In the genomic region with DNA sequence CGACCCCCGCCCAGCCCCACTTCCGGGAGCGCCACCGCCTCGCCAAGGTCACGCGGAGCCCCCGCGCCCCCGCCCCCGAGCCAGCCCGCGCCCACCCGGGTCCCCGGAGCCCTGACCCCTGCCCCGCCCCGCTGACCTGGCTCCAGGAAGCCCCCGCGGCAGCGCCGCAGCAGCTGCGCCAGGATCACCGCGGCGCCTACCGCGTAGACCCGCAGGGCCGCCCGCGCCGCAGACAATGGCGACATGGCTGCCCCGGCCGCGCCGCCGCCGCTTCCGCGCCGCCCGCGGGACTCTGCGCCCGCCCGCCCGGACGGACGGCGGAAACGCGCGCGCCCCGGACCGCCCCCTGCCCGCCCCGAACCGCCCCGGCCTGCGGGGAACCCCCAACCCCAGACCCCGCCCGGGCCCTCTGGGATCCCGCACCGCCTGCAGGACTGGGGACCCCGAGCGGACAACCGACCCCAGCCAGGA, we compare ENCODE assay signal across 9 cellular contexts. TPM values are rescaled to one million over a fixed set of nuclear protein-coding genes. Genes with fewer than 3 reads are reported as not detected.
DNase-seq lines count a peak whose midpoint lies in the region; ATAC-seq, FAIRE-seq and TF ChIP-seq lines count a peak whose summit lies in the region.
"Had no signal": no experiment of that assay in that cellular context is flagged by ENCODE, and none has a peak within 500 bp of the region (broad histone marks: within the 10 kb centered on the region; RNA-seq: fewer than 3 reads in every experiment).

A gene with protein sequence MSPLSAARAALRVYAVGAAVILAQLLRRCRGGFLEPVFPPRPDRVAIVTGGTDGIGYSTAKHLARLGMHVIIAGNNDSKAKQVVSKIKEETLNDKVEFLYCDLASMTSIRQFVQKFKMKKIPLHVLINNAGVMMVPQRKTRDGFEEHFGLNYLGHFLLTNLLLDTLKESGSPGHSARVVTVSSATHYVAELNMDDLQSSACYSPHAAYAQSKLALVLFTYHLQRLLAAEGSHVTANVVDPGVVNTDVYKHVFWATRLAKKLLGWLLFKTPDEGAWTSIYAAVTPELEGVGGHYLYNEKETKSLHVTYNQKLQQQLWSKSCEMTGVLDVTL (minus strand): TSS at position 296 of the 471 bp plus-strand sequence. CDS start 51 bp downstream, at position 245.
Gene ZBED1 (minus strand): TSS at position 296 of the 471 bp plus-strand sequence. CDS start 10,257 bp downstream, outside the sequence.

- in situ Hi-C loops in GM12878 (cut with MboI) = loop anchor here (10.0 to 25.0 kb wide), 2 partner anchors 846 to 1038 kb away; partner anchors contain the start of gene ASMTL

- peak within 1 kb of the TSS; percentile 88 for H3K4me3 ChIP-seq in GM06990 (replicated peaks; ENCODE audit: low read depth, low read length)
- peak within 1 kb of the TSS; percentile 90 for H3K4me3 ChIP-seq in GM12878

- WGBS in GM12878 (ENCODE audit: insufficient coverage, insufficient replicate concordance, low lambda C conversion rate, missing lambda C conversion rate) = 0% methylated on average over 4 of the region's 70 CpGs

- RAD21 ChIA-PET in GM12878 (lab: Charles Lee; ENCODE audit: unreplicated experiment) = no interaction called here

- SMC1A ChIA-PET in GM12878 (lab: Charles Lee; ENCODE audit: uncharacterized antibody, unreplicated experiment) = no interaction called here

- POLR2A ChIA-PET in GM12878 (lab: Charles Lee) = no interaction called here

- peaks cover 43% of the 10 kb centered on the region for H3K79me2 ChIP-seq in GM12878 (ENCODE audit: control insufficient read depth, insufficient read depth, low read length)

- no peaks in the 10 kb centered on the region for H3K27me3 ChIP-seq in GM06990 (replicated peaks; ENCODE audit: control insufficient read depth, insufficient read depth, low read length)
- H3K27me3 ChIP-seq in GM12878 (replicated peaks in 1 of 2; ENCODE audit: control insufficient read depth in 2 of 2, insufficient read depth in 2 of 2, low read length in 1 of 2) = no peaks in the 10 kb centered on the region

- TF ChIP-seq CTCF in GM06990 (IDR thresholded peaks at IDR 0.05; ENCODE audit: insufficient read depth, low read length, poor library complexity, severe bottlenecking) (no peak), GM12878 (IDR thresholded peaks at IDR 0.05 in 2 of 3, conservative IDR thresholded peaks at IDR 0.05 in 1 of 3; ENCODE audit: control insufficient read depth in 2 of 3, extremely low read depth in 1 of 3, insufficient read depth in 1 of 3, low read depth in 3 of 3, low read length in 3 of 3) (no peak)

- TF ChIP-seq POLR2A in Raji (IDR thresholded peaks at IDR 0.05; ENCODE audit: insufficient read depth, low read depth, low read length) (peak; percentile 57), GM12878 (IDR thresholded peaks at IDR 0.05; ENCODE audit: low read depth, low read length) (peak; percentile 88)

- H3K4me2 ChIP-seq in GM12878 (ENCODE audit: control insufficient read depth, insufficient read depth) = peak within 1 kb of the TSS; percentile 86

- CTCF ChIA-PET in GM12878 (lab: Yijun Ruan, JAX) = no interaction called here

- H3K36me3 ChIP-seq in GM06990 (ENCODE audit: control insufficient read depth, insufficient read depth, low read length) (peaks cover under 1% of the 10 kb centered on the region), GM12878 (ENCODE audit: control insufficient read depth in 2 of 2, insufficient read depth in 2 of 2, low read length in 1 of 2) (peaks cover 0 to 6% of the 10 kb centered on the region in 2 experiments; a peak in 1 of 4 replicates)

- TF ChIP-seq RAD21 in GM12878 (IDR thresholded peaks at IDR 0.05; ENCODE audit: insufficient read depth, low read depth, low read length) = no peak

- peak within 1 kb of the TSS; percentile 94 for H3K9ac ChIP-seq in GM12878 (ENCODE audit: control insufficient read depth, insufficient read depth, low read length)

- DNase-seq in GM06990 (ENCODE audit: extremely low read depth, insufficient read length) (peak; percentile 72), GM12878 (ENCODE audit: low read depth, low spot score) (no peak), iris pigment epithelial cell (ENCODE audit: low read depth) (peak; percentile 16), NCI-H774 (lab: John Stamatoyannopoulos, UW) (no peak), RCC 7860 (ENCODE audit: low spot score) (no peak)
- DNase-seq in stimulated activated CD4-positive, alpha-beta T cell treated with anti-CD3 and anti-CD28 coated beads, Interleukin-1b, Interleukin-23, amount 100 ng/mL, for 48 hours = peak; percentile 41

- peak within 1 kb of the TSS; percentile 17; the same call in 1 of the 2 replicates for H2AFZ ChIP-seq in GM12878 (ENCODE audit: control insufficient read depth, low read depth, low read length)

- H3K27ac ChIP-seq in GM12878 (ENCODE audit: control insufficient read depth, insufficient read depth) = peak within 1 kb of the TSS; percentile 88

- BruUV-seq in GM12878 (replicated peaks; lab: Mats Ljungman, UMichigan) = no TSS peak

- TF ChIP-seq EP300 in GM12878 (IDR thresholded peaks at IDR 0.05; ENCODE audit: borderline replicate concordance in 1 of 2, control insufficient read depth in 1 of 2, low read depth in 2 of 2, low read length in 2 of 2) = no peak

- no peak for FAIRE-seq in GM12878 (lab: Jason Lieb, UNC)
- FAIRE-seq in RCC 7860 (lab: Jason Lieb, UNC) = no peak
- FAIRE-seq: islet of Langerhans had no signal

- H3K9me3 ChIP-seq in GM12878 (replicated peaks; ENCODE audit: control insufficient read depth, insufficient read depth, low read length) = peaks cover 3% of the 10 kb centered on the region; the same call in 1 of the 3 replicates

- no peaks in the 10 kb centered on the region for H4K20me1 ChIP-seq in GM12878 (ENCODE audit: control insufficient read depth, insufficient read depth)

- peaks cover 22% of the 10 kb centered on the region for H3K4me1 ChIP-seq in GM12878 (ENCODE audit: control insufficient read depth, insufficient read depth, low read length)

- ATAC-seq in HG02610 (IDR thresholded peaks at IDR 0.05; ENCODE audit: unreplicated experiment) (peak; percentile 57), GM12878 (peak; percentile 77)

- intact Hi-C loops in GM12878 (cut with micrococcal nuclease; ENCODE audit: unreplicated experiment) = no loop called here

TF ChIP-seq in GM12878, 131 proteins besides CTCF, POLR2A, EP300 and RAD21 (continues in another document):
- TF ChIP-seq TAF1 (IDR thresholded peaks at IDR 0.05; ENCODE audit: borderline replicate concordance, low read depth, low read length) (peak; percentile 61; the same call in 1 of the 2 replicates), NKRF (conservative IDR thresholded peaks at IDR 0.05) (no peak)

RNA-seq across cellular contexts. Expression of the first gene that starts in this region (rescaled TPM):
- total RNA-seq in GM12878 (2013; cell fraction: nucleolus; rRNA removed) = 47.4 and 74.2 TPM in 2 replicates
- 17.6 and 20.7 TPM in 2 replicates for total RNA-seq in GM12878 (2014; rRNA removed)
- 9.0 and 11.3 TPM in 2 replicates for total RNA-seq in GM12878 (2014; rRNA removed; fragmentation: Illumina TruSeq; extraction: Trizol)
- total RNA-seq in GM12878 (2021) = 22.4 and 22.9 TPM in 2 replicates
- polyA plus RNA-seq in GM12878 (2011; ENCODE audit: low read depth) = 9.9 TPM
- polyA plus RNA-seq in GM12878 (2011; rRNA removed) = 20.8 and 22.0 TPM in 2 replicates
- polyA plus RNA-seq in GM12878 (2011; cell fraction: cytosol; rRNA removed) = 38.0 and 38.2 TPM in 2 replicates
- polyA plus RNA-seq in GM12878 (2011; cell fraction: nucleus; rRNA removed) = 24.8 TPM in 2 replicates
- 22.3 and 28.7 TPM in 2 replicates for polyA plus RNA-seq in GM12878 (2012)
- polyA plus RNA-seq in GM12878 (2014; fragmentation: Illumina TruSeq; extraction: Trizol) = 12.4 and 12.9 TPM in 2 replicates
- polyA plus RNA-seq in GM12878 (2014; fragmentation: Nextera tagmentation; extraction: Ambion mirVana) = 1 to 10 TPM; 1.7 to 3.3 TPM
- polyA plus RNA-seq in GM12878 (2014; rRNA removed) = 15.5 and 18.9 TPM in 2 replicates
- polyA plus RNA-seq in GM12878 (2016; fragmentation: Nextera tagmentation; extraction: Ambion mirVana) = 10 to 100 TPM; 33.5 to 39.5 TPM
- polyA minus RNA-seq in GM12878 (2011; rRNA and poly(A)+ RNA removed) = 25.2 and 29.1 TPM in 2 replicates
- polyA minus RNA-seq in GM12878 (2011; cell fraction: cytosol; rRNA and poly(A)+ RNA removed) = 9.5 and 9.8 TPM in 2 replicates
- polyA minus RNA-seq in GM12878 (2011; cell fraction: nucleus; rRNA and poly(A)+ RNA removed) = 11.2 and 17.8 TPM in 2 replicates

RNA-seq across cellular contexts. Expression of gene ZBED1, which starts in this region (rescaled TPM):
- total RNA-seq in GM12878 (2013; cell fraction: nucleolus; rRNA removed) = 44.8 and 56.2 TPM in 2 replicates
- 45.6 and 48.9 TPM in 2 replicates for total RNA-seq in GM12878 (2014; rRNA removed)
- 33.9 and 40.0 TPM in 2 replicates for total RNA-seq in GM12878 (2014; rRNA removed; fragmentation: Illumina TruSeq; extraction: Trizol)
- 73.6 and 75.5 TPM in 2 replicates for total RNA-seq in GM12878 (2021)
- polyA plus RNA-seq in GM12878 (2011; ENCODE audit: low read depth) = 11.5 TPM
- polyA plus RNA-seq in GM12878 (2011; rRNA removed) = 24.1 and 32.8 TPM in 2 replicates
- polyA plus RNA-seq in GM12878 (2011; cell fraction: cytosol; rRNA removed) = 48.5 and 59.8 TPM in 2 replicates
- 14.8 and 27.3 TPM in 2 replicates for polyA plus RNA-seq in GM12878 (2011; cell fraction: nucleus; rRNA removed)
- polyA plus RNA-seq in GM12878 (2012) = 24.7 and 27.0 TPM in 2 replicates
- polyA plus RNA-seq in GM12878 (2014; fragmentation: Illumina TruSeq; extraction: Trizol) = 31.7 and 38.6 TPM in 2 replicates
- polyA plus RNA-seq in GM12878 (2014; fragmentation: Nextera tagmentation; extraction: Ambion mirVana) = 1 to 10 TPM; 1.9 to 4.8 TPM
- 40.9 and 43.1 TPM in 2 replicates for polyA plus RNA-seq in GM12878 (2014; rRNA removed)
- 10 to 100 TPM; 47.6 to 48.3 TPM for polyA plus RNA-seq in GM12878 (2016; fragmentation: Nextera tagmentation; extraction: Ambion mirVana)
- 36.8 and 71.4 TPM in 2 replicates for polyA minus RNA-seq in GM12878 (2011; rRNA and poly(A)+ RNA removed)
- 37.2 and 39.3 TPM in 2 replicates for polyA minus RNA-seq in GM12878 (2011; cell fraction: cytosol; rRNA and poly(A)+ RNA removed)
- polyA minus RNA-seq in GM12878 (2011; cell fraction: nucleus; rRNA and poly(A)+ RNA removed) = 9.6 and 22.6 TPM in 2 replicates

Comparison
In these comparisons a context has a peak if more than half of its experiments do, and no peak if none do; other contexts are left out.
1. DNase-seq: peak in GM06990 (single experiment), iris pigment epithelial cell (single experiment) and stimulated activated CD4-positive, alpha-beta T cell treated with anti-CD3 and anti-CD28 coated beads, Interleukin-1b, Interleukin-23, amount 100 ng/mL, for 48 hours (single experiment); none in GM12878 (single experiment), NCI-H774 (single experiment) and RCC 7860 (single experiment).